17 cellular contexts compared by ENCODE assay signal in genomic region chr5:168895295-168896019, GRCh38.
A peak's percentile ranks its signal among the peaks of the same experiment; 100 is the strongest.
DNase-seq lines count a peak whose midpoint lies in the region; TF ChIP-seq lines count a peak whose summit lies in the region.
"Had no signal": no experiment of that assay in that cellular context is flagged by ENCODE, and none has a peak within 500 bp of the region (broad histone marks: within the 10 kb centered on the region; RNA-seq: fewer than 3 reads in every experiment).

No MANE protein-coding gene starts in this region.

- H3K4me1 ChIP-seq in SK-N-SH (ENCODE audit: control insufficient read depth in 1 of 2, insufficient read depth in 2 of 2, low read depth in 1 of 2, low read length in 1 of 2) (peaks cover 0 to 78% of the 10 kb centered on the region in 2 experiments; a peak in 2 of 4 replicates), parathyroid adenoma (peaks cover 42% of the 10 kb centered on the region), esophagus muscularis mucosa (no peaks in the 10 kb centered on the region)
- H3K4me1 ChIP-seq: A549, Caco-2 had no signal

- no peaks in the 10 kb centered on the region for H3K9me2 ChIP-seq in SK-N-SH

- no peak for TF ChIP-seq POLR2A in esophagus muscularis mucosa (IDR thresholded peaks at IDR 0.05; ENCODE audit: low read depth)

- TF ChIP-seq CTCF in SK-N-SH (IDR thresholded peaks at IDR 0.05) (no peak), parathyroid adenoma (IDR thresholded peaks at IDR 0.05) (no peak), esophagus muscularis mucosa (IDR thresholded peaks at IDR 0.05) (no peak)

- no peak overlapping the region for H3K9ac ChIP-seq in SK-N-SH
- H3K9ac ChIP-seq in parathyroid adenoma = no peak overlapping the region
- H3K9ac ChIP-seq: BLaER1 treated with 17β-estradiol and CSF1 and Interleukin-3, amounts not matched to agents 10 nM and 100 nM had no signal

- no peaks in the 10 kb centered on the region for H3K9me3 ChIP-seq in SK-N-SH
- no peaks in the 10 kb centered on the region for H3K9me3 ChIP-seq in parathyroid adenoma (ENCODE audit: control insufficient read depth, low read length)
- no peaks in the 10 kb centered on the region for H3K9me3 ChIP-seq in esophagus muscularis mucosa
- H3K9me3 ChIP-seq: A549; BLaER1 treated with 17β-estradiol and CSF1 and Interleukin-3, amounts not matched to agents 10 nM and 100 nM; Caco-2 had no signal

- H3K79me2 ChIP-seq in SK-N-SH (ENCODE audit: insufficient read depth) (no peaks in the 10 kb centered on the region; the same call in 1 of the 2 replicates), parathyroid adenoma (peaks cover 2% of the 10 kb centered on the region)

- H3K27ac ChIP-seq in SK-N-SH (ENCODE audit: low read depth in 2 of 2, low read length in 1 of 2) (peak overlapping the region in 1 of 2 experiments; percentile 93; a peak in 2 of 4 replicates), parathyroid adenoma (peak overlapping the region; percentile 55), esophagus muscularis mucosa (replicated peaks in 1 of 4) (no peak overlapping the region)
- H3K27ac ChIP-seq: 22Rv1; A549; BLaER1 treated with 17β-estradiol and CSF1 and Interleukin-3, amounts not matched to agents 10 nM and 100 nM; C4-2B had no signal

- TF ChIP-seq EP300 in SK-N-SH (IDR thresholded peaks at IDR 0.05; ENCODE audit: borderline replicate concordance in 1 of 2, low read depth in 1 of 2, low read length in 1 of 2) (peak in 1 of 2 experiments; percentile 51; a peak in 1 of 4 replicates), esophagus muscularis mucosa (IDR thresholded peaks at IDR 0.05) (no peak)

- H2AFZ ChIP-seq in SK-N-SH (ENCODE audit: low read depth) (no peak overlapping the region), parathyroid adenoma (no peak overlapping the region)

- H3K4me2 ChIP-seq in SK-N-SH = no peak overlapping the region
- H3K4me2 ChIP-seq in parathyroid adenoma (ENCODE audit: low read length) = peak overlapping the region; percentile 20
- H3K4me2 ChIP-seq: A549; BLaER1 treated with 17β-estradiol and CSF1 and Interleukin-3, amounts not matched to agents 10 nM and 100 nM had no signal

- 79% methylated on average over 5 of the region's 5 CpGs for WGBS in SK-N-SH (ENCODE audit: low lambda C conversion rate)
- 92% methylated on average over 5 of the region's 5 CpGs for WGBS in esophagus muscularis mucosa

- POLR2A ChIA-PET in SK-N-SH (lab: Yijun Ruan, JAX) = interaction anchor here (0.6 to 2.1 kb wide), 7 partner anchors 10 to 811 kb away, joined by 3 to 16 read pairs (median 3); no protein-coding TSS in a partner anchor

- peaks cover 0 to 4% of the 10 kb centered on the region in 2 experiments for H3K36me3 ChIP-seq in SK-N-SH (replicated peaks in 1 of 2; ENCODE audit: control insufficient read depth in 1 of 2, insufficient read depth in 2 of 2, low read length in 1 of 2)
- H3K36me3 ChIP-seq in parathyroid adenoma (ENCODE audit: control insufficient read depth, insufficient read depth, low read length) = no peaks in the 10 kb centered on the region
- no peaks in the 10 kb centered on the region for H3K36me3 ChIP-seq in esophagus muscularis mucosa
- H3K36me3 ChIP-seq: BLaER1 treated with 17β-estradiol and CSF1 and Interleukin-3, amounts not matched to agents 10 nM and 100 nM had no signal

- H3K27me3 ChIP-seq in SK-N-SH (ENCODE audit: insufficient read depth) = no peaks in the 10 kb centered on the region
- no peaks in the 10 kb centered on the region for H3K27me3 ChIP-seq in parathyroid adenoma (ENCODE audit: control insufficient read depth, insufficient read depth, low read length)
- no peaks in the 10 kb centered on the region for H3K27me3 ChIP-seq in esophagus muscularis mucosa
- H3K27me3 ChIP-seq: BLaER1 treated with 17β-estradiol and CSF1 and Interleukin-3, amounts not matched to agents 10 nM and 100 nM had no signal

- no peaks in the 10 kb centered on the region for H3F3A ChIP-seq in SK-N-SH (replicated peaks; ENCODE audit: insufficient read depth)

- intact Hi-C loops in esophagus muscularis mucosa (cut with DNase I) = no loop called here

- CTCF ChIA-PET in SK-N-SH (lab: Yijun Ruan, JAX) = interaction anchor here (0.8 to 6.0 kb wide), 3 partner anchors 14 to 51 kb away, joined by 3 to 29 read pairs (median 3); no protein-coding TSS in a partner anchor

- no peak; the same call in 1 of the 2 replicates for TF ChIP-seq RAD21 in SK-N-SH (IDR thresholded peaks at IDR 0.05; ENCODE audit: low read length)

- no peaks in the 10 kb centered on the region for H4K20me1 ChIP-seq in SK-N-SH (ENCODE audit: insufficient read depth)
- H4K20me1 ChIP-seq: BLaER1 treated with 17β-estradiol and CSF1 and Interleukin-3, amounts not matched to agents 10 nM and 100 nM had no signal

- DNase-seq in NCI-H82 (lab: John Stamatoyannopoulos, UW) (peak; percentile 52), NCI-H82 treated with DMSO at 0.1 percent for 48 hours (lab: John Stamatoyannopoulos, UW; ENCODE audit: unreplicated experiment) (no peak), SK-N-SH (peak; percentile 41), NCI-H187 treated with DMSO at 0.1 percent for 48 hours (lab: John Stamatoyannopoulos, UW) (no peak), esophagus muscularis mucosa (ENCODE audit: extremely low spot score) (no peak)
- DNase-seq: AML-193; Caco-2; Calu3; CD4-positive, alpha-beta T cell; CD8-positive, alpha-beta T cell; DMS79 treated with DMSO at 0.1 percent for 48 hours; GF-D8 had no signal

- H3K4me3 ChIP-seq in SK-N-SH (ENCODE audit: low read depth in 2 of 2, low read length in 1 of 2) (no peak overlapping the region), parathyroid adenoma (ENCODE audit: low read depth, low read length) (no peak overlapping the region), esophagus muscularis mucosa (no peak overlapping the region)
- H3K4me3 ChIP-seq: A549; BLaER1 treated with 17β-estradiol and CSF1 and Interleukin-3, amounts not matched to agents 10 nM and 100 nM had no signal

TF ChIP-seq in SK-N-SH, 30 proteins besides CTCF, POLR2A, EP300 and RAD21:
- TF ChIP-seq EZH2phosphoT487 (IDR thresholded peaks at IDR 0.05; ENCODE audit: borderline replicate concordance, low read depth) (no peak), RCOR1 (IDR thresholded peaks at IDR 0.05; ENCODE audit: low read length) (peak; percentile 50; the same call in 1 of the 2 replicates), JUND (IDR thresholded peaks at IDR 0.05) (no peak), MXI1 (IDR thresholded peaks at IDR 0.05; ENCODE audit: low read depth, low read length) (peak; percentile 14; the same call in 1 of the 2 replicates), CHD2 (IDR thresholded peaks at IDR 0.05; ENCODE audit: low read length, partially characterized antibody) (peak; percentile 18), GATA2 (CRISPR knock-in tag; IDR thresholded peaks at IDR 0.05) (peak; percentile 45)

Comparison
In these comparisons a context has a peak if more than half of its experiments do, and no peak if none do; other contexts are left out.
1. DNase-seq: peak in NCI-H82 (single experiment) and SK-N-SH (single experiment); none in NCI-H82 treated with DMSO at 0.1 percent for 48 hours (single experiment), NCI-H187 treated with DMSO at 0.1 percent for 48 hours (single experiment) and esophagus muscularis mucosa (single experiment).